ENCODE assay signal across 9 cellular contexts in genomic region chr9:37976714-37977477, GRCh38.
DNase-seq lines count a peak whose midpoint lies in the region; ATAC-seq and TF ChIP-seq lines count a peak whose summit lies in the region.
"Had no signal": no experiment of that assay in that cellular context is flagged by ENCODE, and none has a peak within 500 bp of the region (broad histone marks: within the 10 kb centered on the region; RNA-seq: fewer than 3 reads in every experiment).

No MANE protein-coding gene starts in this region.

- peaks cover 11% of the 10 kb centered on the region for H3K4me1 ChIP-seq in adipocyte (ENCODE audit: control insufficient read depth, insufficient read depth, low read length)

- TF ChIP-seq CTCF in fibroblast of villous mesenchyme (IDR thresholded peaks at IDR 0.05; ENCODE audit: insufficient read depth, low read depth, low read length), result no peak

- H3K4me3 ChIP-seq in adipocyte (ENCODE audit: low read length) (peak overlapping the region; percentile 23), fibroblast of villous mesenchyme (ENCODE audit: low read depth, low read length) (no peak overlapping the region)

- DNase-seq in DMS153 (lab: John Stamatoyannopoulos, UW) (peak; percentile 32), DMS153 treated with DMSO at 0.1 percent for 48 hours (lab: John Stamatoyannopoulos, UW; ENCODE audit: unreplicated experiment) (no peak), adipocyte (ENCODE audit: low read depth) (peak; percentile 75), fibroblast of villous mesenchyme (ENCODE audit: low read depth) (peak; percentile 95), smooth muscle cell of the brain vasculature (ENCODE audit: low read depth, low spot score) (peak; percentile 75), NCI-H2107 treated with DMSO at 0.1 percent for 48 hours (lab: John Stamatoyannopoulos, UW; ENCODE audit: unreplicated experiment) (no peak)
- DNase-seq: GDM1 had no signal

- H3K9me3 ChIP-seq in adipocyte (ENCODE audit: control insufficient read depth, low read length), result no peaks in the 10 kb centered on the region

- H3K27me3 ChIP-seq in adipocyte (replicated peaks; ENCODE audit: control insufficient read depth, insufficient read depth, low read length), result no peaks in the 10 kb centered on the region

- no peak for ATAC-seq in HG02973 (IDR thresholded peaks at IDR 0.05; ENCODE audit: unreplicated experiment)
- no peak for ATAC-seq in GM19324 (IDR thresholded peaks at IDR 0.05; ENCODE audit: low FRiP score, unreplicated experiment)

- H3K36me3 ChIP-seq in adipocyte (ENCODE audit: control insufficient read depth, insufficient read depth, low read length, severe bottlenecking), result peaks cover 3% of the 10 kb centered on the region

- H3K9ac ChIP-seq in adipocyte (ENCODE audit: low read length), result no peak overlapping the region

Comparison
In these comparisons a context has a peak if more than half of its experiments do, and no peak if none do; other contexts are left out.
1. DNase-seq: peak in DMS153 (single experiment), adipocyte (single experiment), fibroblast of villous mesenchyme (single experiment) and smooth muscle cell of the brain vasculature (single experiment); none in DMS153 treated with DMSO at 0.1 percent for 48 hours (single experiment) and NCI-H2107 treated with DMSO at 0.1 percent for 48 hours (single experiment).